ENCODE assay signal across 16 cellular contexts in genomic region chr2:157442136-157442535, GRCh38. TPM values are rescaled to one million over a fixed set of nuclear protein-coding genes. Genes with fewer than 3 reads are reported as not detected.
DNase-seq lines count a peak whose midpoint lies in the region; ATAC-seq and TF ChIP-seq lines count a peak whose summit lies in the region.
"Had no signal": no experiment of that assay in that cellular context is flagged by ENCODE, and none has a peak within 500 bp of the region (broad histone marks: within the 10 kb centered on the region; RNA-seq: fewer than 3 reads in every experiment).

No MANE protein-coding gene starts in this region.

- H3K79me2 ChIP-seq in OCI-LY7 (ENCODE audit: insufficient read depth, low read depth, low read length), result peaks cover 75% of the 10 kb centered on the region

- H3K27me3 ChIP-seq in esophagus (ENCODE audit: control insufficient read depth in 1 of 2, insufficient read depth in 2 of 2, low read length in 2 of 2), result no peaks in the 10 kb centered on the region
- H3K27me3 ChIP-seq: adrenal gland, thyroid gland had no signal

- H3K9me2 ChIP-seq in OCI-LY7 (ENCODE audit: insufficient read depth, low read length), result no peaks in the 10 kb centered on the region

- peaks cover 67% of the 10 kb centered on the region for H3K36me3 Mint-ChIP-seq in activated CD8-positive, alpha-beta memory T cell treated with anti-CD3 and anti-CD28 coated beads, Interleukin-2, amount 10 ng/mL, durations not matched to agents 7 days and 5 days
- H3K36me3 Mint-ChIP-seq in stimulated activated effector memory CD8-positive, alpha-beta T cell treated with anti-CD3 and anti-CD28 coated beads, Interleukin-12 subunit alpha, Interleukin-12 subunit beta, amount 100 ng/mL, for 72 hours, result peaks cover 80% of the 10 kb centered on the region

- H4K20me1 ChIP-seq in OCI-LY7 (ENCODE audit: insufficient read depth, low read length), result no peaks in the 10 kb centered on the region

- peaks cover 30% of the 10 kb centered on the region for H3K4me1 Mint-ChIP-seq in activated CD8-positive, alpha-beta memory T cell treated with anti-CD3 and anti-CD28 coated beads, Interleukin-2, amount 10 ng/mL, durations not matched to agents 7 days and 5 days
- peaks cover 33% of the 10 kb centered on the region for H3K4me1 Mint-ChIP-seq in stimulated activated effector memory CD8-positive, alpha-beta T cell treated with anti-CD3 and anti-CD28 coated beads, Interleukin-12 subunit alpha, Interleukin-12 subunit beta, amount 100 ng/mL, for 72 hours

- POLR2A ChIA-PET in OCI-LY7 (lab: Charles Lee), result interaction anchor here (1.1 to 2.4 kb wide), 3 partner anchors 15 to 116 kb away, joined by 4 to 42 read pairs (median 5); no protein-coding TSS in a partner anchor

- BruUV-seq in OCI-LY7 (replicated peaks; lab: Mats Ljungman, UMichigan), result no TSS peak

- CTCF ChIA-PET in activated CD8-positive, alpha-beta memory T cell treated with anti-CD3 and anti-CD28 coated beads, Interleukin-2, amount 10 ng/mL, durations not matched to agents 7 days and 5 days (lab: Charles Lee), result interaction anchor here (1.1 to 4.4 kb wide), 4 partner anchors 12 to 48 kb away, joined by 3 to 14 read pairs (median 4); no protein-coding TSS in a partner anchor
- CTCF ChIA-PET in OCI-LY7 (lab: Charles Lee; ENCODE audit: unreplicated experiment), result no interaction called here

- H3K4me3 ChIP-seq in OCI-LY7 (ENCODE audit: low read depth, low read length, poor library complexity, severe bottlenecking), result peak overlapping the region; percentile 78
- H3K4me3 ChIP-seq in esophagus (ENCODE audit: low read depth in 1 of 2, low read length in 2 of 2), result peak overlapping the region; percentile 19 to 28
- H3K4me3 ChIP-seq: thyroid gland had no signal

- H3K27me3 Mint-ChIP-seq in activated CD8-positive, alpha-beta memory T cell treated with anti-CD3 and anti-CD28 coated beads, Interleukin-2, amount 10 ng/mL, durations not matched to agents 7 days and 5 days, result no peaks in the 10 kb centered on the region
- H3K27me3 Mint-ChIP-seq: progenitor cell of endocrine pancreas had no signal

- H3K4me1 ChIP-seq in OCI-LY7 (ENCODE audit: insufficient read depth, low read length, poor library complexity, severe bottlenecking) (peaks cover 58% of the 10 kb centered on the region), esophagus (ENCODE audit: control insufficient read depth in 2 of 2, insufficient read depth in 2 of 2, low read length in 1 of 2) (no peaks in the 10 kb centered on the region)
- H3K4me1 ChIP-seq: adrenal gland, thyroid gland had no signal

- H3K27ac Mint-ChIP-seq in activated CD8-positive, alpha-beta memory T cell treated with anti-CD3 and anti-CD28 coated beads, Interleukin-2, amount 10 ng/mL, durations not matched to agents 7 days and 5 days, result peak overlapping the region; percentile 98
- H3K27ac Mint-ChIP-seq in stimulated activated effector memory CD8-positive, alpha-beta T cell treated with anti-CD3 and anti-CD28 coated beads, Interleukin-12 subunit alpha, Interleukin-12 subunit beta, amount 100 ng/mL, for 72 hours, result peak overlapping the region; percentile 99
- H3K27ac Mint-ChIP-seq: progenitor cell of endocrine pancreas had no signal

- H3K9me3 Mint-ChIP-seq in activated CD8-positive, alpha-beta memory T cell treated with anti-CD3 and anti-CD28 coated beads, Interleukin-2, amount 10 ng/mL, durations not matched to agents 7 days and 5 days (ENCODE audit: low read depth), result no peaks in the 10 kb centered on the region
- no peaks in the 10 kb centered on the region for H3K9me3 Mint-ChIP-seq in stimulated activated effector memory CD8-positive, alpha-beta T cell treated with anti-CD3 and anti-CD28 coated beads, Interleukin-12 subunit alpha, Interleukin-12 subunit beta, amount 100 ng/mL, for 72 hours

- H2AFZ ChIP-seq in OCI-LY7 (ENCODE audit: low read length), result peak overlapping the region; percentile 0; the same call in 1 of the 2 replicates

- no peak for ATAC-seq in activated CD8-positive, alpha-beta memory T cell treated with anti-CD3 and anti-CD28 coated beads, Interleukin-2, amount 10 ng/mL, durations not matched to agents 7 days and 5 days
- no peak for ATAC-seq in stimulated activated effector memory CD8-positive, alpha-beta T cell treated with anti-CD3 and anti-CD28 coated beads, Interleukin-12 subunit alpha, Interleukin-12 subunit beta, amount 100 ng/mL, for 72 hours

- intact Hi-C loops in OCI-LY7 (cut with micrococcal nuclease; ENCODE audit: unreplicated experiment), result loop anchor here (5.0 kb wide), 1 partner anchor 1015 kb away; the partner anchor contains the start of genes CCDC148 and PKP4

- H3K4me3 Mint-ChIP-seq in activated CD8-positive, alpha-beta memory T cell treated with anti-CD3 and anti-CD28 coated beads, Interleukin-2, amount 10 ng/mL, durations not matched to agents 7 days and 5 days, result peak overlapping the region; percentile 100
- H3K4me3 Mint-ChIP-seq in stimulated activated effector memory CD8-positive, alpha-beta T cell treated with anti-CD3 and anti-CD28 coated beads, Interleukin-12 subunit alpha, Interleukin-12 subunit beta, amount 100 ng/mL, for 72 hours, result peak overlapping the region; percentile 94

- 69 to 70% methylated on average over 3 of the region's 3 CpGs for WGBS in esophagus, 2 donors

- peak overlapping the region; percentile 87 for H3K27ac ChIP-seq in OCI-LY7 (ENCODE audit: low read depth, low read length, poor library complexity, severe bottlenecking)
- peak overlapping the region in 1 of 2 donors; percentile 34 for H3K27ac ChIP-seq in esophagus (ENCODE audit: low read depth in 2 of 2, low read length in 1 of 2)
- H3K27ac ChIP-seq: thyroid gland had no signal

- TF ChIP-seq CTCF in OCI-LY7 (conservative IDR thresholded peaks at IDR 0.05; ENCODE audit: low read length), result no peak

- DNase-seq in activated CD8-positive, alpha-beta memory T cell treated with anti-CD3 and anti-CD28 coated beads, Interleukin-2, amount 10 ng/mL, durations not matched to agents 7 days and 5 days, result no peak
- no peak for DNase-seq in activated CD8-positive, alpha-beta memory T cell treated with anti-CD3 and anti-CD28 coated beads for 24 hours
- DNase-seq in OCI-LY7 (ENCODE audit: low spot score), result peak; percentile 47
- DNase-seq in stimulated activated effector memory CD8-positive, alpha-beta T cell treated with anti-CD3 and anti-CD28 coated beads, Interleukin-12 subunit alpha, Interleukin-12 subunit beta, amount 100 ng/mL, for 72 hours (ENCODE audit: low spot score in 2 of 2), result no peak
- no peak for DNase-seq in NCI-H748 treated with DMSO at 0.1 percent for 48 hours (lab: John Stamatoyannopoulos, UW)
- no peak for DNase-seq in UCSD-AML1 (lab: John Stamatoyannopoulos, UW; ENCODE audit: unreplicated experiment)
- no peak for DNase-seq in OCI-M2 (lab: John Stamatoyannopoulos, UW; ENCODE audit: unreplicated experiment)
- DNase-seq: activated CD4-positive, CD25-positive, alpha-beta regulatory T cell; DND-41; effector CD4-positive, alpha-beta T cell; thyroid gland had no signal

- H3K36me3 ChIP-seq in OCI-LY7 (ENCODE audit: insufficient read depth, low read length) (peaks cover 38% of the 10 kb centered on the region), esophagus (ENCODE audit: control insufficient read depth in 2 of 2, insufficient read depth in 2 of 2, low read length in 1 of 2) (no peaks in the 10 kb centered on the region)
- H3K36me3 ChIP-seq: adrenal gland, thyroid gland had no signal

- peak overlapping the region; percentile 88 for H3K4me2 ChIP-seq in OCI-LY7 (ENCODE audit: low read length)

- H3K9me3 ChIP-seq in OCI-LY7 (ENCODE audit: low read length), result no peaks in the 10 kb centered on the region; the same call in 1 of the 2 replicates
- no peaks in the 10 kb centered on the region for H3K9me3 ChIP-seq in esophagus (ENCODE audit: control insufficient read depth in 2 of 2, insufficient read depth in 1 of 2, low read depth in 1 of 2, low read length in 1 of 2)
- H3K9me3 ChIP-seq: adrenal gland, thyroid gland had no signal

RNA-seq across cellular contexts. Expression of gene CYTIP, which starts 1.8 kb away (rescaled TPM):
- total RNA-seq in activated CD8-positive, alpha-beta memory T cell treated with anti-CD3 and anti-CD28 coated beads, Interleukin-2, amount 10 ng/mL, durations not matched to agents 7 days and 5 days, result 100 to 1,000 TPM; 231 to 343 TPM
- total RNA-seq in OCI-LY7 (2014; rRNA removed; shearing (Covaris generic)), result 49.2 and 53.0 TPM in 2 replicates
- 60.3 and 64.0 TPM in 2 replicates for total RNA-seq in OCI-LY7 (2022)
- polyA plus RNA-seq in esophagus, result 1 to 10 TPM; 1.4 to 1.6 TPM
- total RNA-seq: A673, lung microvascular endothelial cell had no signal
